In genomic region chr6:130713144-130713543, GRCh38 we compare ENCODE assay signal across 25 cellular contexts.
A peak's percentile ranks its signal among the peaks of the same experiment; 100 is the strongest.
DNase-seq lines count a peak whose midpoint lies in the region; ATAC-seq, FAIRE-seq and TF ChIP-seq lines count a peak whose summit lies in the region.
"Had no signal": no experiment of that assay in that cellular context is flagged by ENCODE, and none has a peak within 500 bp of the region (broad histone marks: within the 10 kb centered on the region; RNA-seq: fewer than 3 reads in every experiment).

No MANE protein-coding gene starts in this region.

- POLR2A ChIA-PET in SK-N-SH (lab: Yijun Ruan, JAX), result no interaction called here
- POLR2A ChIA-PET in H1 (lab: Charles Lee; ENCODE audit: partially characterized antibody), result interaction anchor here (1.1 kb wide), 1 partner anchor 179 kb away, joined by 4 read pairs; no protein-coding TSS in a partner anchor

- H3K4me3 ChIP-seq in SK-N-SH (ENCODE audit: low read depth in 2 of 2, low read length in 1 of 2), result no peak overlapping the region
- peak overlapping the region in 1 of 4 experiments; percentile 35; a peak in 1 of 8 replicates for H3K4me3 ChIP-seq in H1 (ENCODE audit: extremely low read depth in 1 of 4, insufficient read depth in 2 of 4, low read depth in 3 of 4, low read length in 4 of 4)
- H3K4me3 ChIP-seq: A549, adrenal gland, esophagus squamous epithelium, prostate gland, vagina had no signal

- H3K56ac ChIP-seq in H1 (replicated peaks; ENCODE audit: insufficient read length, low read depth, low read length), result no peak overlapping the region

- TF ChIP-seq CTCF in SK-N-SH (IDR thresholded peaks at IDR 0.05), result no peak
- TF ChIP-seq CTCF in H1 (IDR thresholded peaks at IDR 0.05; ENCODE audit: control extremely low read depth in 1 of 3, insufficient read depth in 1 of 3, low read depth in 1 of 3, low read length in 3 of 3), result no peak

- 24% methylated on average over 3 of the region's 3 CpGs for WGBS in SK-N-SH (ENCODE audit: low lambda C conversion rate)
- 40% methylated on average over 3 of the region's 3 CpGs; no CpG with 5 or more reads in 1 of the 2 experiments for WGBS in H1 (ENCODE audit: extremely low coverage in 1 of 2, insufficient coverage in 1 of 2, insufficient read length in 1 of 2, insufficient replicate concordance in 2 of 2, low coverage in 1 of 2, low lambda C conversion rate in 2 of 2, missing lambda C conversion rate in 1 of 2), 2 experiments

- TF ChIP-seq RAD21 in SK-N-SH (IDR thresholded peaks at IDR 0.05; ENCODE audit: low read length) (no peak), H1 (IDR thresholded peaks at IDR 0.05 in 1 of 2, conservative IDR thresholded peaks at IDR 0.05 in 1 of 2; ENCODE audit: low read depth in 2 of 2, low read length in 2 of 2) (no peak)

- H3K9ac ChIP-seq in SK-N-SH (no peak overlapping the region), H1 (replicated peaks in 1 of 4; ENCODE audit: extremely low read depth in 1 of 4, low read depth in 3 of 4, low read length in 3 of 4) (no peak overlapping the region; a peak in 1 of 7 replicates)

- H3K27ac ChIP-seq in SK-N-SH (ENCODE audit: low read depth in 2 of 2, low read length in 1 of 2), result no peak overlapping the region
- peak overlapping the region; percentile 65; the same call in 1 of the 2 replicates for H3K27ac ChIP-seq in H1 (ENCODE audit: low read depth, low read length)
- H3K27ac ChIP-seq: A549, adrenal gland, C4-2B, esophagus squamous epithelium, prostate gland, RWPE1, vagina had no signal

- H2BK5ac ChIP-seq in H1 (ENCODE audit: low read depth, low read length), result no peak overlapping the region

- peak; percentile 97 for FAIRE-seq in H1 (lab: Jason Lieb, UNC)
- FAIRE-seq: A549, TTC549 had no signal

- no peaks in the 10 kb centered on the region for H3K9me2 ChIP-seq in SK-N-SH

- H3K4me2 ChIP-seq in SK-N-SH, result no peak overlapping the region
- H3K4me2 ChIP-seq in H1 (ENCODE audit: insufficient read depth in 1 of 2, low read depth in 2 of 2, low read length in 2 of 2), result peak overlapping the region; percentile 43 to 49
- H3K4me2 ChIP-seq: A549 had no signal

- no peak overlapping the region for H2BK120ac ChIP-seq in H1 (replicated peaks; ENCODE audit: low read depth, low read length)

- DNase-seq in SK-N-SH (no peak), H1 (ENCODE audit: low read depth in 1 of 2, low spot score in 2 of 2) (peak; percentile 38 to 64), left kidney (ENCODE audit: low read depth, low spot score) (peak; percentile 88), EL (no peak), hippocampal formation (lab: John Stamatoyannopoulos, UW) (no peak)
- DNase-seq in stimulated activated naive CD8-positive, alpha-beta T cell treated with anti-CD3 and anti-CD28 coated beads, Interleukin-15, Interleukin-2, amounts not matched to agents 100 U/mL and 50 U/mL, for 24 hours, result no peak
- no peak for DNase-seq in NK-92 treated with Interleukin-12 subunit alpha and Interleukin-12 subunit beta, amount 100 ng/mL, for 24 hours (lab: John Stamatoyannopoulos, UW)
- DNase-seq: activated CD4-positive, alpha-beta T cell treated with anti-CD3 and anti-CD28 coated beads for 36 hours; activated effector memory CD4-positive, alpha-beta T cell treated with Interleukin-2 at 50 U/mL for 16 hours; adrenal gland; central memory CD4-positive, alpha-beta T cell; effector CD8-positive, alpha-beta T cell; esophagus squamous epithelium; naive B cell; NCI-H187 treated with DMSO at 0.1 percent for 48 hours; NCI-H446; stimulated activated CD4-positive, alpha-beta T cell treated with anti-CD3 and anti-CD28 coated beads, Interleukin-4, amount 100 ng/mL, for 4 hours had no signal

- no peak overlapping the region for H3K14ac ChIP-seq in H1 (ENCODE audit: insufficient read length)

- H4K20me1 ChIP-seq in SK-N-SH (ENCODE audit: insufficient read depth), result no peaks in the 10 kb centered on the region
- H4K20me1 ChIP-seq in H1 (replicated peaks in 1 of 2; ENCODE audit: control insufficient read depth in 1 of 2, insufficient read depth in 2 of 2, low read length in 2 of 2), result no peaks in the 10 kb centered on the region

- H3K79me2 ChIP-seq in SK-N-SH (ENCODE audit: insufficient read depth), result no peaks in the 10 kb centered on the region
- H3K79me2 ChIP-seq in H1 (ENCODE audit: control insufficient read depth in 1 of 2, insufficient read depth in 2 of 2, low read length in 2 of 2), result no peaks in the 10 kb centered on the region

- H2AFZ ChIP-seq in SK-N-SH (ENCODE audit: low read depth), result no peak overlapping the region
- H2AFZ ChIP-seq in H1 (ENCODE audit: low read length), result peak overlapping the region; percentile 68; the same call in 1 of the 2 replicates

- H3K18ac ChIP-seq in H1 (ENCODE audit: extremely low read depth, low read length), result no peak overlapping the region

- H2AK5ac ChIP-seq in H1 (ENCODE audit: low read depth, low read length), result no peak overlapping the region

- no peak for ATAC-seq in SK-N-SH treated with all-trans-retinoic acid at 6 μM for 48 hours
- no peak for ATAC-seq in stimulated activated naive CD8-positive, alpha-beta T cell treated with anti-CD3 and anti-CD28 coated beads, Interleukin-15, Interleukin-2, amounts not matched to agents 100 U/mL and 50 U/mL, for 24 hours
- ATAC-seq: A549; activated CD4-positive, alpha-beta T cell treated with anti-CD3 and anti-CD28 coated beads for 36 hours; HCT116 had no signal

- H2BK15ac ChIP-seq in H1 (ENCODE audit: low read length), result no peak overlapping the region

- H3K27me3 ChIP-seq in SK-N-SH (ENCODE audit: insufficient read depth) (no peaks in the 10 kb centered on the region), H1 (replicated peaks in 1 of 4; ENCODE audit: control insufficient read depth in 3 of 4, extremely low read depth in 1 of 4, insufficient read depth in 3 of 4, low read length in 3 of 4) (no peaks in the 10 kb centered on the region)
- H3K27me3 ChIP-seq: adrenal gland, esophagus squamous epithelium, vagina had no signal

- H3K4me1 ChIP-seq in SK-N-SH (ENCODE audit: control insufficient read depth in 1 of 2, insufficient read depth in 2 of 2, low read depth in 1 of 2, low read length in 1 of 2) (no peaks in the 10 kb centered on the region; a peak in 1 of 4 replicates), H1 (replicated peaks in 1 of 4; ENCODE audit: control insufficient read depth in 3 of 4, insufficient read depth in 4 of 4, low read length in 3 of 4) (peaks cover 7 to 20% (median 12%) of the 10 kb centered on the region in 4 experiments; a peak in 6 of 7 replicates)
- H3K4me1 ChIP-seq: A549, adrenal gland, esophagus squamous epithelium, prostate gland, vagina had no signal

- H4K91ac ChIP-seq in H1 (replicated peaks; ENCODE audit: insufficient read length, low read length), result no peak overlapping the region

- H3K4ac ChIP-seq in H1 (replicated peaks; ENCODE audit: insufficient read length, low read depth, low read length), result no peak overlapping the region

- H3K79me1 ChIP-seq in H1 (ENCODE audit: low read depth, low read length), result no peaks in the 10 kb centered on the region

- no peak overlapping the region for H4K5ac ChIP-seq in H1 (ENCODE audit: insufficient read length, low read depth, low read length)

- no peak for TF ChIP-seq EP300 in SK-N-SH (IDR thresholded peaks at IDR 0.05; ENCODE audit: borderline replicate concordance in 1 of 2, low read depth in 1 of 2, low read length in 1 of 2)
- TF ChIP-seq EP300 in H1 (IDR thresholded peaks at IDR 0.05; ENCODE audit: borderline replicate concordance in 1 of 2, low read depth in 2 of 2, low read length in 2 of 2), result peak in 1 of 2 experiments; percentile 45; a peak in 1 of 3 replicates

- H3K9me3 ChIP-seq in SK-N-SH (no peaks in the 10 kb centered on the region), H1 (ENCODE audit: insufficient read depth in 2 of 2, low read depth in 1 of 2, low read length in 1 of 2) (no peaks in the 10 kb centered on the region)
- H3K9me3 ChIP-seq: A549, adrenal gland, esophagus squamous epithelium, prostate gland, vagina had no signal

- no peak overlapping the region for H3K23ac ChIP-seq in H1 (ENCODE audit: insufficient read length)

- H4K8ac ChIP-seq in H1 (ENCODE audit: extremely low read depth, insufficient read depth, low read length), result no peak overlapping the region

- H3K23me2 ChIP-seq in H1 (ENCODE audit: low read depth, low read length), result no peaks in the 10 kb centered on the region

- TF ChIP-seq POLR2A in H1 (IDR thresholded peaks at IDR 0.05; ENCODE audit: control extremely low read depth in 1 of 2, low read depth in 2 of 2, low read length in 2 of 2), result no peak

- no peaks in the 10 kb centered on the region for H3K36me3 ChIP-seq in SK-N-SH (replicated peaks in 1 of 2; ENCODE audit: control insufficient read depth in 1 of 2, insufficient read depth in 2 of 2, low read length in 1 of 2)
- no peaks in the 10 kb centered on the region for H3K36me3 ChIP-seq in H1 (ENCODE audit: control insufficient read depth in 2 of 4, insufficient read depth in 4 of 4, low read length in 3 of 4)
- H3K36me3 ChIP-seq: adrenal gland, esophagus squamous epithelium, prostate gland, vagina had no signal

- no peak overlapping the region for H2BK20ac ChIP-seq in H1 (ENCODE audit: low read length)

- CTCF ChIA-PET in SK-N-SH (lab: Yijun Ruan, JAX), result no interaction called here
- CTCF ChIA-PET in H1 (lab: Charles Lee; ENCODE audit: partially characterized antibody), result interaction anchor here (1.8 kb wide), 1 partner anchor 29 kb away, joined by 3 read pairs; no protein-coding TSS in a partner anchor

- peak overlapping the region; percentile 53; the same call in 1 of the 2 replicates for H2BK12ac ChIP-seq in H1 (ENCODE audit: low read depth, low read length)

- H3F3A ChIP-seq in SK-N-SH (replicated peaks; ENCODE audit: insufficient read depth), result peaks cover under 1% of the 10 kb centered on the region

TF ChIP-seq in SK-N-SH, 30 proteins besides CTCF, POLR2A, EP300 and RAD21:
- no peak for TF ChIP-seq GABPA (IDR thresholded peaks at IDR 0.05; ENCODE audit: low read depth)
- TF ChIP-seq RFX5 (IDR thresholded peaks at IDR 0.05; ENCODE audit: low read length), result peak; percentile 77; the same call in 1 of the 2 replicates

TF ChIP-seq in SK-N-SH treated with all-trans-retinoic acid at 6 μM for 48 hours, 23 proteins besides CTCF, POLR2A, EP300 and RAD21 (continues in another document):
- TF ChIP-seq PPARA (CRISPR knock-in tag; IDR thresholded peaks at IDR 0.05; ENCODE audit: borderline replicate concordance) (no peak), SNAI2 (CRISPR knock-in tag; IDR thresholded peaks at IDR 0.05) (no peak)

TF ChIP-seq in H1, 55 proteins besides CTCF, POLR2A, EP300 and RAD21 (continues in another document):
- peak; percentile 92 for TF ChIP-seq SP1 (IDR thresholded peaks at IDR 0.05; ENCODE audit: low read depth, low read length)
- no peak for TF ChIP-seq TBP (IDR thresholded peaks at IDR 0.05; ENCODE audit: low read depth, low read length)
- no peak for TF ChIP-seq JUND (IDR thresholded peaks at IDR 0.05; ENCODE audit: low read length)
- no peak for TF ChIP-seq CEBPB (IDR thresholded peaks at IDR 0.05; ENCODE audit: low read depth, low read length)
- peak; percentile 91 for TF ChIP-seq ASH2L (IDR thresholded peaks at IDR 0.05; ENCODE audit: low read length)
- TF ChIP-seq RFX5 (IDR thresholded peaks at IDR 0.05; ENCODE audit: borderline replicate concordance, low read depth, low read length), result peak; percentile 60; the same call in 1 of the 2 replicates
- TF ChIP-seq TAF1 (IDR thresholded peaks at IDR 0.05; ENCODE audit: low read depth, low read length), result no peak
- peak; percentile 98 for TF ChIP-seq TEAD4 (IDR thresholded peaks at IDR 0.05; ENCODE audit: low read depth, low read length)
- TF ChIP-seq YY1 (IDR thresholded peaks at IDR 0.05; ENCODE audit: low read depth, low read length), result no peak

Comparison
In these comparisons a context has a peak if more than half of its experiments do, and no peak if none do; other contexts are left out.
1. DNase-seq: peak in H1 (2 of 2) and left kidney (single experiment); none in SK-N-SH (single experiment), stimulated activated naive CD8-positive, alpha-beta T cell treated with anti-CD3 and anti-CD28 coated beads, Interleukin-15, Interleukin-2, amounts not matched to agents 100 U/mL and 50 U/mL, for 24 hours (single experiment), NK-92 treated with Interleukin-12 subunit alpha and Interleukin-12 subunit beta, amount 100 ng/mL, for 24 hours (single experiment), EL (single experiment) and hippocampal formation (0 of 2).
2. Of the 17 proteins assayed by ChIP-seq in both H1 and SK-N-SH: peak only in H1: CHD2, TCF12 and TEAD4; only in SK-N-SH: none; in both: RFX5; in neither: 12; mixed calls (peak in some experiments, not most) for 1.